Comparison of ENCODE assay signal across 1 cellular context in genomic region chr18:5276947-5277346, GRCh38.
TF ChIP-seq lines count a peak whose summit lies in the region.

No MANE protein-coding gene starts in this region.

TF ChIP-seq in H1, 55 proteins besides CTCF, POLR2A, EP300 and RAD21 (continued from another document):
- TF ChIP-seq CHD7 (IDR thresholded peaks at IDR 0.05; ENCODE audit: insufficient replicate concordance, low read length) = peak; percentile 45
- TF ChIP-seq PHF8 (conservative IDR thresholded peaks at IDR 0.05; ENCODE audit: low read depth, low read length) = no peak
- peak; percentile 29; the same call in 1 of the 2 replicates for TF ChIP-seq SP1 (IDR thresholded peaks at IDR 0.05; ENCODE audit: low read depth, low read length)
- no peak for TF ChIP-seq EZH2 (IDR thresholded peaks at IDR 0.05; ENCODE audit: low read depth, low read length, severe bottlenecking)
- no peak for TF ChIP-seq BCL11A (IDR thresholded peaks at IDR 0.05; ENCODE audit: low read depth in 2 of 2, low read length in 2 of 2)
- TF ChIP-seq TEAD4 (IDR thresholded peaks at IDR 0.05; ENCODE audit: low read depth, low read length) = no peak
- TF ChIP-seq BRCA1 (IDR thresholded peaks at IDR 0.05; ENCODE audit: low read depth, low read length) = no peak
- TF ChIP-seq POLR2AphosphoS5 (IDR thresholded peaks at IDR 0.05; ENCODE audit: low read depth, low read length) = no peak
- no peak for TF ChIP-seq TCF12 (IDR thresholded peaks at IDR 0.05; ENCODE audit: low read depth, low read length)
- TF ChIP-seq CREB1 (IDR thresholded peaks at IDR 0.05) = no peak
TF ChIP-seq in H1: peak in this region for 2.
